In genomic region chr21:35479529-35479928, GRCh38 we compare ENCODE assay signal across 23 cellular contexts.
"Had no signal": no experiment of that assay in that cellular context is flagged by ENCODE, and none has a peak within 500 bp of the region (broad histone marks: within the 10 kb centered on the region; RNA-seq: fewer than 3 reads in every experiment).

No MANE protein-coding gene starts in this region.

- H3K36me3 Mint-ChIP-seq: IgD-negative memory B cell had no signal

- H3K4me3 Mint-ChIP-seq: IgD-negative memory B cell had no signal

- DNase-seq: KBM-7, MV-4-11, NCI-H1048, NCI-H1105 treated with DMSO at 0.1 percent for 48 hours, NCI-H1417 treated with DMSO at 0.1 percent for 48 hours, NCI-H187, NCI-H2029, NCI-H2081 treated with DMSO at 0.1 percent for 48 hours, NCI-H2171, NCI-H226, NCI-H446, NCI-H510A, NCI-H524 treated with DMSO at 0.1 percent for 48 hours, NCI-H69, NCI-H774, PC-3, SHP77, SW 1271 had no signal

- H3K27ac Mint-ChIP-seq: IgD-negative memory B cell had no signal

- H3K27ac ChIP-seq: HL-60, RWPE1 had no signal

- ATAC-seq: Panc1, PC-3 had no signal

- FAIRE-seq: HTR-8/SVneo had no signal
